Comparison of ENCODE assay signal across 24 cellular contexts in genomic region chr17:20172378-20172775, GRCh38.
DNase-seq lines count a peak whose midpoint lies in the region; ATAC-seq and TF ChIP-seq lines count a peak whose summit lies in the region.
"Had no signal": no experiment of that assay in that cellular context is flagged by ENCODE, and none has a peak within 500 bp of the region (broad histone marks: within the 10 kb centered on the region; RNA-seq: fewer than 3 reads in every experiment).

No MANE protein-coding gene starts in this region.

- no CpG with 5 or more reads among the region's 2 CpGs for WGBS in H9 (ENCODE audit: extremely low coverage, insufficient read length, low lambda C conversion rate)

- no peaks in the 10 kb centered on the region for H3K36me3 Mint-ChIP-seq in H9 (ENCODE audit: insufficient read depth in 1 of 3, low read depth in 3 of 3)
- no peaks in the 10 kb centered on the region for H3K36me3 Mint-ChIP-seq in progenitor cell of endocrine pancreas (ENCODE audit: insufficient read depth)

- H3K9me3 ChIP-seq in H9 (ENCODE audit: control insufficient read depth, low read depth, low read length): no peaks in the 10 kb centered on the region
- no peaks in the 10 kb centered on the region for H3K9me3 ChIP-seq in RWPE2 (ENCODE audit: severe bottlenecking)
- H3K9me3 ChIP-seq in iPS-20b (ENCODE audit: insufficient read depth, low read depth, low read length): no peaks in the 10 kb centered on the region
- H3K9me3 ChIP-seq: tibial nerve had no signal

- H3K79me1 ChIP-seq in H9 (ENCODE audit: insufficient read depth, low read depth, low read length, poor library complexity, severe bottlenecking): peaks cover 10% of the 10 kb centered on the region

- H3K14ac ChIP-seq in H9 (ENCODE audit: insufficient read depth, low read length): no peak overlapping the region

- ATAC-seq in RWPE2 (ENCODE audit: low read depth): no peak
- ATAC-seq in activated CD4-positive, CD25-positive, alpha-beta regulatory T cell treated with anti-CD3 and anti-CD28 coated beads, Interleukin-2, amount 50 U/mL, for 24 hours: no peak
- ATAC-seq: activated CD8-positive, alpha-beta T cell treated with anti-CD3 and anti-CD28 coated beads for 36 hours; stimulated activated naive CD8-positive, alpha-beta T cell treated with anti-CD3 and anti-CD28 coated beads, Interleukin-15, Interleukin-2, amounts not matched to agents 100 U/mL and 50 U/mL, for 24 hours had no signal

- H3K27me3 ChIP-seq in H9 (ENCODE audit: insufficient read depth, low read length) (no peaks in the 10 kb centered on the region), RWPE2 (ENCODE audit: insufficient read depth, poor library complexity, severe bottlenecking) (no peaks in the 10 kb centered on the region), iPS-20b (ENCODE audit: insufficient read depth, low read length) (no peaks in the 10 kb centered on the region)
- H3K27me3 ChIP-seq: tibial nerve had no signal

- H3K9ac ChIP-seq in H9 (ENCODE audit: extremely low read depth, insufficient read length, low read length): no peak overlapping the region
- peak overlapping the region; percentile 10; the same call in 1 of the 2 replicates for H3K9ac ChIP-seq in iPS-20b (ENCODE audit: low read depth, low read length)

- no peak overlapping the region for H4K8ac ChIP-seq in H9 (replicated peaks; ENCODE audit: insufficient read length, low read depth, low read length)

- H3K4me3 ChIP-seq in RWPE2 (ENCODE audit: severe bottlenecking) (no peak overlapping the region), iPS-20b (ENCODE audit: low read length) (no peak overlapping the region)
- H3K4me3 ChIP-seq: tibial nerve had no signal

- H3K4me2 ChIP-seq in H9 (ENCODE audit: insufficient read depth, insufficient read length, low read length): no peak overlapping the region

- H3K4ac ChIP-seq in H9 (ENCODE audit: low read depth, low read length): no peak overlapping the region

- H4K91ac ChIP-seq in H9 (ENCODE audit: insufficient read length, low read depth, low read length): no peak overlapping the region

- H2BK20ac ChIP-seq in H9 (ENCODE audit: low read depth, low read length, poor library complexity, severe bottlenecking): no peak overlapping the region

- no peak overlapping the region for H2BK15ac ChIP-seq in H9 (ENCODE audit: low read depth, low read length)

- H3K18ac ChIP-seq in H9 (ENCODE audit: insufficient read length, low read depth, low read length): no peak overlapping the region

- H3K27ac ChIP-seq in H9 (ENCODE audit: insufficient read length, low read depth, low read length) (no peak overlapping the region), RWPE2 (ENCODE audit: poor library complexity, severe bottlenecking) (peak overlapping the region; percentile 67), iPS-20b (ENCODE audit: low read length) (no peak overlapping the region)
- H3K27ac ChIP-seq: epithelial cell of prostate had no signal

- no peak overlapping the region for H4K5ac ChIP-seq in H9 (ENCODE audit: insufficient read length, low read depth, low read length)

- H3K9me3 Mint-ChIP-seq in H9 (no peaks in the 10 kb centered on the region), progenitor cell of endocrine pancreas (ENCODE audit: low read depth) (no peaks in the 10 kb centered on the region)
- H3K9me3 Mint-ChIP-seq: activated CD8-positive, alpha-beta T cell treated with anti-CD3 and anti-CD28 coated beads for 36 hours; CD4-positive, alpha-beta T cell; T-helper 2 cell treated with Interferon-gamma antibody and Interleukin-4, amounts not matched to agents 5 μg/mL and 100 μg/mL, for 36 hours had no signal

- H3K27ac Mint-ChIP-seq in H9 (peak overlapping the region; percentile 34 to 68 (median 60); a peak in 3 of 7 replicates), progenitor cell of endocrine pancreas (peak overlapping the region; percentile 70)
- H3K27ac Mint-ChIP-seq: activated CD8-positive, alpha-beta T cell treated with anti-CD3 and anti-CD28 coated beads for 36 hours; CD4-positive, alpha-beta T cell; T-helper 2 cell treated with Interferon-gamma antibody and Interleukin-4, amounts not matched to agents 5 μg/mL and 100 μg/mL, for 36 hours had no signal

- H3K23ac ChIP-seq in H9 (ENCODE audit: insufficient read length, low read depth, low read length): no peak overlapping the region

- DNase-seq in H9 (peak; percentile 53), RWPE2 (ENCODE audit: low spot score) (no peak), progenitor cell of endocrine pancreas (ENCODE audit: low spot score, unreplicated experiment) (no peak), DMS79 treated with DMSO at 0.1 percent for 48 hours (lab: John Stamatoyannopoulos, UW) (no peak), ACHN (no peak), pons (ENCODE audit: low spot score) (no peak)
- DNase-seq: activated CD8-positive, alpha-beta T cell treated with anti-CD3 and anti-CD28 coated beads for 36 hours; amniotic stem cell; CD4-positive, alpha-beta T cell; central memory CD4-positive, alpha-beta T cell; DND-41; midbrain; NCI-H146; NCI-H2171; NCI-H69; OCI-M1; small intestine; stimulated activated CD4-positive, alpha-beta T cell treated with anti-CD3 and anti-CD28 coated beads, Interleukin-2, amount 100 ng/mL, for 48 hours; stimulated activated naive CD8-positive, alpha-beta T cell treated with anti-CD3 and anti-CD28 coated beads, Interleukin-15, Interleukin-2, amounts not matched to agents 100 U/mL and 50 U/mL, for 24 hours had no signal

- H2AFZ ChIP-seq in H9 (ENCODE audit: low read length): no peak overlapping the region

- H2BK120ac ChIP-seq in H9 (ENCODE audit: low read depth, low read length, poor library complexity, severe bottlenecking): no peak overlapping the region

- no peak overlapping the region for H2BK5ac ChIP-seq in H9 (ENCODE audit: insufficient read length, low read length)

- H3K4me1 ChIP-seq in H9 (ENCODE audit: insufficient read depth, low read length) (peaks cover 13% of the 10 kb centered on the region; the same call in 1 of the 2 replicates), RWPE2 (ENCODE audit: insufficient read depth, poor library complexity, severe bottlenecking) (peaks cover 44% of the 10 kb centered on the region), iPS-20b (ENCODE audit: insufficient read depth, low read length) (peaks cover 50% of the 10 kb centered on the region)

- TF ChIP-seq CTCF in H9 (conservative IDR thresholded peaks at IDR 0.05): no peak
- no peak for TF ChIP-seq CTCF in RWPE2 (IDR thresholded peaks at IDR 0.05; ENCODE audit: poor library complexity, severe bottlenecking)
- no peak for TF ChIP-seq CTCF in progenitor cell of endocrine pancreas (IDR thresholded peaks at IDR 0.05; ENCODE audit: unreplicated experiment)

- peaks cover 13% of the 10 kb centered on the region; the same call in 1 of the 2 replicates for H3K79me2 ChIP-seq in H9 (ENCODE audit: insufficient read depth, low read length)

- no peaks in the 10 kb centered on the region for H3K23me2 ChIP-seq in H9 (ENCODE audit: insufficient read length, low read depth, low read length, poor library complexity, severe bottlenecking)

- H3K4me3 Mint-ChIP-seq in H9: no peak overlapping the region; a peak in 1 of 5 replicates
- H3K4me3 Mint-ChIP-seq in progenitor cell of endocrine pancreas (ENCODE audit: low read depth): no peak overlapping the region
- H3K4me3 Mint-ChIP-seq: activated CD8-positive, alpha-beta T cell treated with anti-CD3 and anti-CD28 coated beads for 36 hours; CD4-positive, alpha-beta T cell; T-helper 2 cell treated with Interferon-gamma antibody and Interleukin-4, amounts not matched to agents 5 μg/mL and 100 μg/mL, for 36 hours had no signal

- in situ Hi-C loops in ACHN (cut with HindIII; ENCODE audit: low pct_ligation_motif_present, low pct_unique_long_range_greater_than_20kb, low sequenced_read_pairs): no loop called here

- no peak overlapping the region for H3T11ph ChIP-seq in H9 (ENCODE audit: low read length)

- H4K20me1 ChIP-seq in H9 (ENCODE audit: control insufficient read depth, insufficient read depth, insufficient read length): no peaks in the 10 kb centered on the region

- H3K4me1 Mint-ChIP-seq in H9 (peaks cover 57 to 61% of the 10 kb centered on the region in 2 experiments), progenitor cell of endocrine pancreas (ENCODE audit: low read depth) (peaks cover 32% of the 10 kb centered on the region)

- H3K27me3 Mint-ChIP-seq in H9 (ENCODE audit: low read depth) (no peaks in the 10 kb centered on the region; the same call in 1 of the 2 replicates), progenitor cell of endocrine pancreas (no peaks in the 10 kb centered on the region)
- H3K27me3 Mint-ChIP-seq: activated CD8-positive, alpha-beta T cell treated with anti-CD3 and anti-CD28 coated beads for 36 hours; CD4-positive, alpha-beta T cell had no signal

- no peak overlapping the region for H3K56ac ChIP-seq in H9 (ENCODE audit: insufficient read length, low read depth, low read length)

- no peak overlapping the region for H2AK5ac ChIP-seq in H9 (ENCODE audit: insufficient read length, low read length)

- no peak overlapping the region for H2BK12ac ChIP-seq in H9 (ENCODE audit: insufficient read length, low read depth, low read length)

- H3K36me3 ChIP-seq in RWPE2 (ENCODE audit: low read depth): no peaks in the 10 kb centered on the region
- no peaks in the 10 kb centered on the region for H3K36me3 ChIP-seq in iPS-20b (ENCODE audit: insufficient read depth, low read depth, low read length)
- H3K36me3 ChIP-seq: tibial nerve had no signal
